Comparison of ENCODE assay signal across 7 cellular contexts in genomic region chr20:57279548-57279947, GRCh38. TPM values are rescaled to one million over a fixed set of nuclear protein-coding genes. Genes with fewer than 3 reads are reported as not detected.
"Had no signal": no experiment of that assay in that cellular context is flagged by ENCODE, and none has a peak within 500 bp of the region (broad histone marks: within the 10 kb centered on the region; RNA-seq: fewer than 3 reads in every experiment).

No MANE protein-coding gene starts in this region.

RNA-seq across cellular contexts. Expression of gene BMP7, which starts 13.1 kb away (rescaled TPM):
- total RNA-seq: HepG2, HFFc6 had no signal
- polyA plus RNA-seq: HepG2, IgD-negative memory B cell had no signal

RNA-seq across cellular contexts. Expression of gene SPO11, which starts 50.1 kb away (rescaled TPM):
- total RNA-seq: GM23338, H4, H7, HepG2, HFFc6, HT1080 had no signal
- polyA plus RNA-seq: GM23338, HepG2, IgD-negative memory B cell had no signal
